7 cellular contexts compared by ENCODE assay signal in the genomic region with DNA sequence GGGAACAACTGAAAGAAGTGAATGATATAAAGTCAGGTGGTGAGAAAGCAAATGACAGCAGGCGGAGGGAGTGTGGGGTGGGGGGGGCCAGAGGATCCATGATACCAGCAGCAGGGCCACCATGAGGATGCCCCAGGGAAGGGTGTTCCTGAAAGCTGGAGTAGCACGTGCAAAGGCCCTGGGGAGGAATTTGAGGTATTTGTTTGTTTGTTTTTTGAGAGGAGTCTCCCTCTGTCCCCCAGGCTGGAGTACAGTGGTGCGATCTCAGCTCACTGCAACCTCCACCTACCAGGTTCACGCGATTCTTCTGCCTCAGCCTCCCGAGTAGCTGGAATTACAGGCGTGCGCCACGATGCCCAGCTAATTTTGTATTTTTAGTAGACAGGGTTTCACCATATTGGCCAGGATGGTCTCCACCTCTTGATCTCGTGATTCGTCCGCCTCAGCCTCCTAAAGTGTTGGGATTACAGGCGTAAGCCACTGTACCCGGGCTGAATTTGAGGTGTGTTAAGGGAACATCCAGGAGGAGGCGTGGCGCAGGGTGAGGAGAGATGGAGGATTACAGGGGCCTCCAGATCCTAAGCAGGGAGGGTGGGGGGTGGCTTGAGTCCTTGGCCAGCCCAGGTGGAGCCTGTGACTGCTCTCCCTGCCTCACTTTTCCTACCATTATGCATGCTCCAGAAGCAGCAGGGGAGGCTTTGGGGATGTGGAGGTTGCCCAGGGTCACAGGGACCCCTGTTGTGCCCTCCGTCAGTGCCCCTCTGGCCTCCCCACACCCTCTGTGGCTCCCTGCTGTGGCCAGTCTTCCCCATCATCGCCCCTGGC. TPM values are rescaled to one million over a fixed set of nuclear protein-coding genes. Genes with fewer than 3 reads are reported as not detected.
A peak's percentile ranks its signal among the peaks of the same experiment; 100 is the strongest.
DNase-seq lines count a peak whose midpoint lies in the region; ATAC-seq and TF ChIP-seq lines count a peak whose summit lies in the region.

No MANE protein-coding gene starts in this region.

- no peak overlapping the region for H3K9ac ChIP-seq in iPS-15b (ENCODE audit: low read depth, low read length)

- peaks cover 78% of the 10 kb centered on the region for H3K4me1 Mint-ChIP-seq in activated CD4-positive, alpha-beta memory T cell treated with anti-CD3 and anti-CD28 coated beads, Interleukin-2, amount 10 ng/mL, durations not matched to agents 7 days and 5 days
- peaks cover 56% of the 10 kb centered on the region for H3K4me1 Mint-ChIP-seq in stimulated activated memory B cell treated with anti-CD40 and anti-IgM and Interleukin-4, amounts not matched to agents 10 μg/mL and 1 μg/mL and 100 μg/mL, for 72 hours

- peak overlapping the region; percentile 97 for H3K27ac Mint-ChIP-seq in activated CD4-positive, alpha-beta memory T cell treated with anti-CD3 and anti-CD28 coated beads, Interleukin-2, amount 10 ng/mL, durations not matched to agents 7 days and 5 days
- H3K27ac Mint-ChIP-seq in stimulated activated memory B cell treated with anti-CD40 and anti-IgM and Interleukin-4, amounts not matched to agents 10 μg/mL and 1 μg/mL and 100 μg/mL, for 72 hours: peak overlapping the region; percentile 83

- H3K27me3 Mint-ChIP-seq in activated CD4-positive, alpha-beta memory T cell treated with anti-CD3 and anti-CD28 coated beads, Interleukin-2, amount 10 ng/mL, durations not matched to agents 7 days and 5 days: no peaks in the 10 kb centered on the region
- H3K27me3 Mint-ChIP-seq in stimulated activated memory B cell treated with anti-CD40 and anti-IgM and Interleukin-4, amounts not matched to agents 10 μg/mL and 1 μg/mL and 100 μg/mL, for 72 hours: no peaks in the 10 kb centered on the region

- H3K4me3 Mint-ChIP-seq in activated CD4-positive, alpha-beta memory T cell treated with anti-CD3 and anti-CD28 coated beads, Interleukin-2, amount 10 ng/mL, durations not matched to agents 7 days and 5 days: peak overlapping the region; percentile 96
- H3K4me3 Mint-ChIP-seq in stimulated activated memory B cell treated with anti-CD40 and anti-IgM and Interleukin-4, amounts not matched to agents 10 μg/mL and 1 μg/mL and 100 μg/mL, for 72 hours: peak overlapping the region; percentile 86

- no peaks in the 10 kb centered on the region for H3K27me3 ChIP-seq in iPS-15b (ENCODE audit: control insufficient read depth, insufficient read depth, low read length)

- no peak for DNase-seq in activated CD4-positive, alpha-beta memory T cell treated with anti-CD3 and anti-CD28 coated beads, Interleukin-2, amount 10 ng/mL, durations not matched to agents 7 days and 5 days
- no peak for DNase-seq in SW480 (ENCODE audit: low spot score)

- no peak overlapping the region for H3K4me3 ChIP-seq in HEK293 (ENCODE audit: low read depth, low read length)
- peak overlapping the region; percentile 56 for H3K4me3 ChIP-seq in iPS-15b (ENCODE audit: low read depth, low read length)

- TF ChIP-seq CTCF in HEK293 (tag by site-specific recombination; IDR thresholded peaks at IDR 0.05): no peak

- peaks cover 37% of the 10 kb centered on the region for H3K36me3 Mint-ChIP-seq in activated CD4-positive, alpha-beta memory T cell treated with anti-CD3 and anti-CD28 coated beads, Interleukin-2, amount 10 ng/mL, durations not matched to agents 7 days and 5 days (ENCODE audit: low read depth)
- H3K36me3 Mint-ChIP-seq in stimulated activated memory B cell treated with anti-CD40 and anti-IgM and Interleukin-4, amounts not matched to agents 10 μg/mL and 1 μg/mL and 100 μg/mL, for 72 hours: peaks cover 9% of the 10 kb centered on the region

- H3K9me3 Mint-ChIP-seq in activated CD4-positive, alpha-beta memory T cell treated with anti-CD3 and anti-CD28 coated beads, Interleukin-2, amount 10 ng/mL, durations not matched to agents 7 days and 5 days: no peaks in the 10 kb centered on the region
- peaks cover 12% of the 10 kb centered on the region for H3K9me3 Mint-ChIP-seq in stimulated activated memory B cell treated with anti-CD40 and anti-IgM and Interleukin-4, amounts not matched to agents 10 μg/mL and 1 μg/mL and 100 μg/mL, for 72 hours

- H3K36me3 ChIP-seq in HEK293 (ENCODE audit: control insufficient read depth in 2 of 2, insufficient read depth in 1 of 2, low read length in 2 of 2) (no peaks in the 10 kb centered on the region), iPS-15b (ENCODE audit: control insufficient read depth, insufficient read depth, low read length) (no peaks in the 10 kb centered on the region)

- no peak overlapping the region for H3K27ac ChIP-seq in HEK293 (ENCODE audit: extremely low read depth, low read depth, low read length)

- H3K4me1 ChIP-seq in HEK293 (ENCODE audit: control insufficient read depth, insufficient read depth, low read length): peaks cover 2% of the 10 kb centered on the region; the same call in 1 of the 2 replicates
- H3K4me1 ChIP-seq in iPS-15b (ENCODE audit: control insufficient read depth, insufficient read depth, low read length): peaks cover 15% of the 10 kb centered on the region

- no peak for ATAC-seq in stimulated activated memory B cell treated with anti-CD40 and anti-IgM and Interleukin-4, amounts not matched to agents 10 μg/mL and 1 μg/mL and 100 μg/mL, for 72 hours
- no peak for ATAC-seq in GM21367 (IDR thresholded peaks at IDR 0.05; ENCODE audit: unreplicated experiment)
- no peak for ATAC-seq in HG03175 (IDR thresholded peaks at IDR 0.05; ENCODE audit: unreplicated experiment)

- CTCF ChIA-PET in HEK293 (lab: Yijun Ruan, JAX): interaction anchor here (0.6 to 2.8 kb wide), 3 partner anchors 15 to 95 kb away, joined by 3 to 22 read pairs (median 6); no protein-coding TSS in a partner anchor
- CTCF ChIA-PET in activated CD4-positive, alpha-beta memory T cell treated with anti-CD3 and anti-CD28 coated beads, Interleukin-2, amount 10 ng/mL, durations not matched to agents 7 days and 5 days (lab: Charles Lee): interaction anchor here (1.0 to 6.5 kb wide), 3 partner anchors 10 to 14 kb away, joined by 3 to 176 read pairs (median 38); a partner anchor contains a TSS

- H3K9me3 ChIP-seq in HEK293 (ENCODE audit: control insufficient read depth, insufficient read depth, low read depth, low read length): no peaks in the 10 kb centered on the region
- no peaks in the 10 kb centered on the region for H3K9me3 ChIP-seq in iPS-15b (ENCODE audit: control insufficient read depth, insufficient read depth, low read length)

- POLR2A ChIA-PET in HEK293 (lab: Yijun Ruan, JAX): interaction anchor here (1.3 to 3.6 kb wide), 5 partner anchors 11 to 35 kb away, joined by 5 to 184 read pairs (median 12); a partner anchor contains a TSS
- POLR2A ChIA-PET in activated CD4-positive, alpha-beta memory T cell treated with anti-CD3 and anti-CD28 coated beads, Interleukin-2, amount 10 ng/mL, durations not matched to agents 7 days and 5 days (lab: Charles Lee): interaction anchor here (0.7 to 7.0 kb wide), 9 partner anchors 9 to 206 kb away, joined by 3 to 691 read pairs (median 8); a partner anchor contains a TSS

TF ChIP-seq in HEK293, 187 proteins besides CTCF, POLR2A, EP300 and RAD21 (continues in another document):
- TF ChIP-seq GLIS2 (tag by site-specific recombination; IDR thresholded peaks at IDR 0.05) (0 out of 2 replicates have a peak, but pooled peaks have one; percentile 32), ZIC2 (tag by site-specific recombination; IDR thresholded peaks at IDR 0.05) (peak; percentile 94), ZNF623 (tag by site-specific recombination; IDR thresholded peaks at IDR 0.05) (peak; percentile 99)
- TF ChIP-seq, protein P1, sequence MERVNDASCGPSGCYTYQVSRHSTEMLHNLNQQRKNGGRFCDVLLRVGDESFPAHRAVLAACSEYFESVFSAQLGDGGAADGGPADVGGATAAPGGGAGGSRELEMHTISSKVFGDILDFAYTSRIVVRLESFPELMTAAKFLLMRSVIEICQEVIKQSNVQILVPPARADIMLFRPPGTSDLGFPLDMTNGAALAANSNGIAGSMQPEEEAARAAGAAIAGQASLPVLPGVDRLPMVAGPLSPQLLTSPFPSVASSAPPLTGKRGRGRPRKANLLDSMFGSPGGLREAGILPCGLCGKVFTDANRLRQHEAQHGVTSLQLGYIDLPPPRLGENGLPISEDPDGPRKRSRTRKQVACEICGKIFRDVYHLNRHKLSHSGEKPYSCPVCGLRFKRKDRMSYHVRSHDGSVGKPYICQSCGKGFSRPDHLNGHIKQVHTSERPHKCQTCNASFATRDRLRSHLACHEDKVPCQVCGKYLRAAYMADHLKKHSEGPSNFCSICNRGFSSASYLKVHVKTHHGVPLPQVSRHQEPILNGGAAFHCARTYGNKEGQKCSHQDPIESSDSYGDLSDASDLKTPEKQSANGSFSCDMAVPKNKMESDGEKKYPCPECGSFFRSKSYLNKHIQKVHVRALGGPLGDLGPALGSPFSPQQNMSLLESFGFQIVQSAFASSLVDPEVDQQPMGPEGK (tag by site-specific recombination; IDR thresholded peaks at IDR 0.05): no peak

RNA-seq across cellular contexts. Expression of a gene that starts 12.4 kb away (rescaled TPM):
- total RNA-seq in activated CD4-positive, alpha-beta memory T cell treated with anti-CD3 and anti-CD28 coated beads, Interleukin-2, amount 10 ng/mL, durations not matched to agents 7 days and 5 days: 100 to 1,000 TPM; 390 to 402 TPM

RNA-seq across cellular contexts. Expression of a gene that starts 19.6 kb away (rescaled TPM):
- total RNA-seq in activated CD4-positive, alpha-beta memory T cell treated with anti-CD3 and anti-CD28 coated beads, Interleukin-2, amount 10 ng/mL, durations not matched to agents 7 days and 5 days: 1 to 10 TPM; 1.6 to 1.7 TPM

RNA-seq across cellular contexts. Expression of a gene that starts 29.0 kb away (rescaled TPM):
- 100 to 1,000 TPM; 180 to 186 TPM for total RNA-seq in activated CD4-positive, alpha-beta memory T cell treated with anti-CD3 and anti-CD28 coated beads, Interleukin-2, amount 10 ng/mL, durations not matched to agents 7 days and 5 days

RNA-seq across cellular contexts. Expression of a gene that starts 46.5 kb away (rescaled TPM):
- total RNA-seq in activated CD4-positive, alpha-beta memory T cell treated with anti-CD3 and anti-CD28 coated beads, Interleukin-2, amount 10 ng/mL, durations not matched to agents 7 days and 5 days: 10 to 100 TPM; 42.7 to 44.0 TPM
